In genomic region chr9:137006116-137007003, GRCh38 we compare ENCODE assay signal across 16 cellular contexts. TPM values are rescaled to one million over a fixed set of nuclear protein-coding genes. Genes with fewer than 3 reads are reported as not detected.
DNase-seq lines count a peak whose midpoint lies in the region; ATAC-seq, FAIRE-seq and TF ChIP-seq lines count a peak whose summit lies in the region.
"Had no signal": no experiment of that assay in that cellular context is flagged by ENCODE, and none has a peak within 500 bp of the region (broad histone marks: within the 10 kb centered on the region; RNA-seq: fewer than 3 reads in every experiment).

No MANE protein-coding gene starts in this region.

- H3K9me3 ChIP-seq in HepG2 (ENCODE audit: low read length) = peaks cover 4% of the 10 kb centered on the region; the same call in 1 of the 2 replicates
- H3K9me3 ChIP-seq: BE2C had no signal

- H2AFZ ChIP-seq in HepG2 (ENCODE audit: low read length) = no peak overlapping the region

- peak; percentile 58 for DNase-seq in NB4 (ENCODE audit: low read depth)
- peak; percentile 46 for DNase-seq in astrocyte of the spinal cord (ENCODE audit: low read depth, low spot score)
- no peak for DNase-seq in HepG2 (ENCODE audit: low spot score)
- DNase-seq in stimulated activated naive CD8-positive, alpha-beta T cell treated with anti-CD3 and anti-CD28 coated beads, Interleukin-15, amount 100 ng/mL, for 72 hours = no peak
- DNase-seq in AG20443 (ENCODE audit: low spot score) = no peak
- no peak for DNase-seq in CD1c-positive myeloid dendritic cell (ENCODE audit: extremely low spot score)
- DNase-seq in stimulated activated CD4-positive, alpha-beta T cell treated with anti-CD3 and anti-CD28 coated beads, Interleukin-2, amount 100 ng/mL, for 24 hours = no peak
- DNase-seq: activated CD4-positive, alpha-beta T cell treated with anti-CD3 and anti-CD28 coated beads for 1 hour; activated naive CD4-positive, alpha-beta T cell treated with anti-CD3 and anti-CD28 coated beads, Interleukin-2, amount 50 U/mL, for 16 hours; BE2C; effector memory CD4-positive, alpha-beta T cell; NCI-H526 treated with DMSO at 0.1 percent for 48 hours had no signal

- H4K20me1 ChIP-seq in HepG2 (ENCODE audit: insufficient read depth, low read length) = no peaks in the 10 kb centered on the region

- H3K79me2 ChIP-seq in HepG2 (ENCODE audit: insufficient read depth, low read length) = no peaks in the 10 kb centered on the region

- TF ChIP-seq EP300 in HepG2 (IDR thresholded peaks at IDR 0.05; ENCODE audit: low read depth in 2 of 2, low read length in 2 of 2) = no peak
- TF ChIP-seq EP300 in HepG2 (CRISPR knock-in tag; IDR thresholded peaks at IDR 0.05; ENCODE audit: borderline replicate concordance) = no peak

- H3K4me1 ChIP-seq in HepG2 (ENCODE audit: insufficient read depth, low read length) = peaks cover 14% of the 10 kb centered on the region
- H3K4me1 ChIP-seq: BE2C had no signal

- H3K27ac ChIP-seq in HepG2 (ENCODE audit: extremely low read length, insufficient read depth, low read length) = no peak overlapping the region
- H3K27ac ChIP-seq: SK-N-MC had no signal

- 86% methylated on average over 20 of the region's 24 CpGs for WGBS in HepG2 (ENCODE audit: low lambda C conversion rate)

- TF ChIP-seq POLR2A in NB4 (IDR thresholded peaks at IDR 0.05; ENCODE audit: extremely low read depth, insufficient read length) (peak; percentile 7), HepG2 (IDR thresholded peaks at IDR 0.05; ENCODE audit: insufficient read depth in 1 of 2, low read depth in 2 of 2, low read length in 2 of 2) (no peak)

- peaks cover 9% of the 10 kb centered on the region for H3K27me3 Mint-ChIP-seq in stimulated activated naive CD8-positive, alpha-beta T cell treated with anti-CD3 and anti-CD28 coated beads, Interleukin-15, amount 100 ng/mL, for 72 hours

- no peaks in the 10 kb centered on the region for H3K9me3 Mint-ChIP-seq in stimulated activated naive CD8-positive, alpha-beta T cell treated with anti-CD3 and anti-CD28 coated beads, Interleukin-15, amount 100 ng/mL, for 72 hours

- peak overlapping the region in 1 of 2 donors; percentile 90 for H3K27ac Mint-ChIP-seq in stimulated activated naive CD8-positive, alpha-beta T cell treated with anti-CD3 and anti-CD28 coated beads, Interleukin-15, amount 100 ng/mL, for 72 hours

- H3K36me3 ChIP-seq in HepG2 (replicated peaks in 1 of 2; ENCODE audit: control insufficient read depth in 1 of 2, insufficient read depth in 2 of 2, low read length in 2 of 2) = no peaks in the 10 kb centered on the region
- H3K36me3 ChIP-seq: BE2C had no signal

- H3K4me2 ChIP-seq in HepG2 (ENCODE audit: low read depth, low read length) = no peak overlapping the region

- no peak for TF ChIP-seq RAD21 in HepG2 (CRISPR knock-in tag; IDR thresholded peaks at IDR 0.05)

- no peaks in the 10 kb centered on the region for H3K27me3 ChIP-seq in HepG2 (ENCODE audit: control insufficient read depth in 1 of 2, insufficient read depth in 2 of 2, low read length in 2 of 2)
- H3K27me3 ChIP-seq: BE2C had no signal

- no peak overlapping the region for H3K9ac ChIP-seq in HepG2 (ENCODE audit: insufficient read depth, low read depth, low read length)

- POLR2A ChIA-PET in HepG2 (lab: Yijun Ruan, JAX) = no interaction called here

- peak overlapping the region in 1 of 2 donors; percentile 39 for H3K4me3 Mint-ChIP-seq in stimulated activated naive CD8-positive, alpha-beta T cell treated with anti-CD3 and anti-CD28 coated beads, Interleukin-15, amount 100 ng/mL, for 72 hours

- in situ Hi-C loops in astrocyte of the spinal cord (cut with HindIII; ENCODE audit: low sequenced_read_pairs) = no loop called here
- in situ Hi-C loops in HepG2 (cut with HindIII; ENCODE audit: extremely low pct_ligation_motif_present, low pct_unique_long_range_greater_than_20kb) = no loop called here

- H3K4me1 Mint-ChIP-seq in stimulated activated naive CD8-positive, alpha-beta T cell treated with anti-CD3 and anti-CD28 coated beads, Interleukin-15, amount 100 ng/mL, for 72 hours = peaks cover 22% of the 10 kb centered on the region

- no TSS peak for BruUV-seq in HepG2 (replicated peaks; lab: Mats Ljungman, UMichigan)

- H3K4me3 ChIP-seq in NB4 (ENCODE audit: low read depth, low read length) = no peak overlapping the region
- no peak overlapping the region for H3K4me3 ChIP-seq in astrocyte of the spinal cord (ENCODE audit: low read depth, low read length)
- no peak overlapping the region for H3K4me3 ChIP-seq in HepG2 (replicated peaks in 1 of 3; ENCODE audit: insufficient read depth in 1 of 3, low read depth in 2 of 3, low read length in 3 of 3)
- H3K4me3 ChIP-seq: SK-N-MC had no signal

- ATAC-seq in HepG2 = no peak
- peak; percentile 43 for ATAC-seq in stimulated activated naive CD8-positive, alpha-beta T cell treated with anti-CD3 and anti-CD28 coated beads, Interleukin-15, amount 100 ng/mL, for 72 hours

- intact Hi-C loops in HepG2 (cut with micrococcal nuclease; ENCODE audit: unreplicated experiment) = no loop called here

- CTCF ChIA-PET in HepG2 (lab: Yijun Ruan, JAX; ENCODE audit: low intra/inter-chr PET ratio, low total read pairs) = no interaction called here

- no peak for TF ChIP-seq CTCF in NB4 (IDR thresholded peaks at IDR 0.05; ENCODE audit: low read depth, low read length)
- no peak for TF ChIP-seq CTCF in astrocyte of the spinal cord (IDR thresholded peaks at IDR 0.05; ENCODE audit: low read depth, low read length)
- TF ChIP-seq CTCF in HepG2 (CRISPR knock-in tag; IDR thresholded peaks at IDR 0.05) = no peak

- no peak for FAIRE-seq in HepG2 (lab: Jason Lieb, UNC)

RNA-seq across cellular contexts. Expression of gene CLIC3, which starts 10.0 kb away (rescaled TPM):
- total RNA-seq in HepG2 (2016; rRNA removed; fragmentation: Illumina TruSeq; extraction: Trizol) = 0.34 and 0.51 TPM in 2 replicates
- total RNA-seq in HepG2 (2016; cell fraction: cytosol; rRNA removed; fragmentation: Illumina TruSeq; extraction: Trizol; ENCODE audit: low read depth) = 0.35 and 0.40 TPM in 2 replicates
- 0.43 and 0.58 TPM in 2 replicates for total RNA-seq in HepG2 (2016; cell fraction: insoluble cytoplasmic fraction; rRNA removed; fragmentation: Illumina TruSeq; extraction: Trizol)
- total RNA-seq in HepG2 (2016; cell fraction: membrane; rRNA removed; fragmentation: Illumina TruSeq; extraction: Trizol) = 0.19 and 0.62 TPM in 2 replicates
- total RNA-seq in HepG2 (2016; cell fraction: nucleus; rRNA removed; fragmentation: Illumina TruSeq; extraction: Trizol) = 0.56 TPM in 1 of 2 replicates, not detected in the other
- polyA plus RNA-seq in HepG2 (2011; rRNA removed) = 1.5 and 1.6 TPM in 2 replicates
- polyA plus RNA-seq in HepG2 (2011; cell fraction: cytosol; rRNA removed) = 1.5 and 3.0 TPM in 2 replicates
- 2.6 and 3.8 TPM in 2 replicates for polyA plus RNA-seq in HepG2 (2011; cell fraction: nucleus; rRNA removed)
- polyA plus RNA-seq in HepG2 (2012) = 0.47 and 1.5 TPM in 2 replicates
- 0.97 and 1.4 TPM in 2 replicates for polyA plus RNA-seq in HepG2 (2016; cell fraction: cytosol; fragmentation: Illumina TruSeq; extraction: Trizol; ENCODE audit: low read depth)
- polyA plus RNA-seq in HepG2 (2016; cell fraction: insoluble cytoplasmic fraction; fragmentation: Illumina TruSeq; extraction: Trizol; ENCODE audit: low read depth) = 0.32 and 0.41 TPM in 2 replicates
- polyA plus RNA-seq in HepG2 (2016; cell fraction: membrane; fragmentation: Illumina TruSeq; extraction: Trizol; ENCODE audit: low read depth) = 0.56 and 0.76 TPM in 2 replicates
- polyA plus RNA-seq in HepG2 (2016; cell fraction: nucleus; fragmentation: Illumina TruSeq; extraction: Trizol; ENCODE audit: insufficient read depth, low read depth) = 0.97 and 1.2 TPM in 2 replicates
- polyA minus RNA-seq in HepG2 (2011; rRNA and poly(A)+ RNA removed; ENCODE audit: low replicate concordance) = 0.78 and 9.4 TPM in 2 replicates
- polyA minus RNA-seq in HepG2 (2011; cell fraction: cytosol; rRNA and poly(A)+ RNA removed) = 0.89 and 3.1 TPM in 2 replicates
- polyA minus RNA-seq in HepG2 (2011; cell fraction: nucleus; rRNA and poly(A)+ RNA removed) = 0.64 TPM in 1 of 2 replicates, not detected in the other
- total RNA-seq: kidney epithelial cell had no signal

RNA-seq across cellular contexts. Expression of gene PAXX, which starts 14.1 kb away (rescaled TPM):
- total RNA-seq in HepG2 (2016; rRNA removed; fragmentation: Illumina TruSeq; extraction: Trizol) = 20.7 and 31.9 TPM in 2 replicates
- 28.4 and 30.8 TPM in 2 replicates for total RNA-seq in HepG2 (2016; cell fraction: cytosol; rRNA removed; fragmentation: Illumina TruSeq; extraction: Trizol; ENCODE audit: low read depth)
- total RNA-seq in HepG2 (2016; cell fraction: insoluble cytoplasmic fraction; rRNA removed; fragmentation: Illumina TruSeq; extraction: Trizol) = 19.3 and 34.8 TPM in 2 replicates
- 30.5 and 31.8 TPM in 2 replicates for total RNA-seq in HepG2 (2016; cell fraction: membrane; rRNA removed; fragmentation: Illumina TruSeq; extraction: Trizol)
- 36.2 and 38.0 TPM in 2 replicates for total RNA-seq in HepG2 (2016; cell fraction: nucleus; rRNA removed; fragmentation: Illumina TruSeq; extraction: Trizol)
- 14.0 and 18.0 TPM in 2 replicates for polyA plus RNA-seq in HepG2 (2011; rRNA removed)
- polyA plus RNA-seq in HepG2 (2011; cell fraction: cytosol; rRNA removed) = 10.4 and 21.3 TPM in 2 replicates
- 117 and 140 TPM in 2 replicates for polyA plus RNA-seq in HepG2 (2011; cell fraction: nucleus; rRNA removed)
- 8.5 and 8.9 TPM in 2 replicates for polyA plus RNA-seq in HepG2 (2012)
- 30.9 and 37.1 TPM in 2 replicates for polyA plus RNA-seq in HepG2 (2016; cell fraction: cytosol; fragmentation: Illumina TruSeq; extraction: Trizol; ENCODE audit: low read depth)
- polyA plus RNA-seq in HepG2 (2016; cell fraction: insoluble cytoplasmic fraction; fragmentation: Illumina TruSeq; extraction: Trizol; ENCODE audit: low read depth) = 23.2 and 27.0 TPM in 2 replicates
- 29.8 and 34.5 TPM in 2 replicates for polyA plus RNA-seq in HepG2 (2016; cell fraction: membrane; fragmentation: Illumina TruSeq; extraction: Trizol; ENCODE audit: low read depth)
- polyA plus RNA-seq in HepG2 (2016; cell fraction: nucleus; fragmentation: Illumina TruSeq; extraction: Trizol; ENCODE audit: insufficient read depth, low read depth) = 77.5 and 82.4 TPM in 2 replicates
- 2.3 and 31.7 TPM in 2 replicates for polyA minus RNA-seq in HepG2 (2011; rRNA and poly(A)+ RNA removed; ENCODE audit: low replicate concordance)
- polyA minus RNA-seq in HepG2 (2011; cell fraction: cytosol; rRNA and poly(A)+ RNA removed) = 1.6 and 2.8 TPM in 2 replicates
- polyA minus RNA-seq in HepG2 (2011; cell fraction: nucleus; rRNA and poly(A)+ RNA removed) = 6.6 and 7.3 TPM in 2 replicates

RNA-seq across cellular contexts. Expression of gene ABCA2, which starts 21.7 kb away (rescaled TPM):
- 0.72 and 2.9 TPM in 2 replicates for total RNA-seq in HepG2 (2016; rRNA removed; fragmentation: Illumina TruSeq; extraction: Trizol)
- total RNA-seq in HepG2 (2016; cell fraction: cytosol; rRNA removed; fragmentation: Illumina TruSeq; extraction: Trizol; ENCODE audit: low read depth) = 0.35 and 1.1 TPM in 2 replicates
- total RNA-seq in HepG2 (2016; cell fraction: insoluble cytoplasmic fraction; rRNA removed; fragmentation: Illumina TruSeq; extraction: Trizol) = 1.1 and 2.6 TPM in 2 replicates
- 0.96 and 1.1 TPM in 2 replicates for total RNA-seq in HepG2 (2016; cell fraction: membrane; rRNA removed; fragmentation: Illumina TruSeq; extraction: Trizol)
- total RNA-seq in HepG2 (2016; cell fraction: nucleus; rRNA removed; fragmentation: Illumina TruSeq; extraction: Trizol) = 5.7 and 7.0 TPM in 2 replicates
- 19.2 and 21.0 TPM in 2 replicates for polyA plus RNA-seq in HepG2 (2011; rRNA removed)
- 8.6 and 13.3 TPM in 2 replicates for polyA plus RNA-seq in HepG2 (2011; cell fraction: cytosol; rRNA removed)
- 246 and 388 TPM in 2 replicates for polyA plus RNA-seq in HepG2 (2011; cell fraction: nucleus; rRNA removed)
- 22.2 and 22.7 TPM in 2 replicates for polyA plus RNA-seq in HepG2 (2012)
- polyA plus RNA-seq in HepG2 (2016; cell fraction: cytosol; fragmentation: Illumina TruSeq; extraction: Trizol; ENCODE audit: low read depth) = 0.33 and 0.37 TPM in 2 replicates
- 0.39 and 1.4 TPM in 2 replicates for polyA plus RNA-seq in HepG2 (2016; cell fraction: insoluble cytoplasmic fraction; fragmentation: Illumina TruSeq; extraction: Trizol; ENCODE audit: low read depth)
- 0.64 and 0.73 TPM in 2 replicates for polyA plus RNA-seq in HepG2 (2016; cell fraction: membrane; fragmentation: Illumina TruSeq; extraction: Trizol; ENCODE audit: low read depth)
- polyA plus RNA-seq in HepG2 (2016; cell fraction: nucleus; fragmentation: Illumina TruSeq; extraction: Trizol; ENCODE audit: insufficient read depth, low read depth) = 15.6 and 16.5 TPM in 2 replicates
- polyA minus RNA-seq in HepG2 (2011; rRNA and poly(A)+ RNA removed; ENCODE audit: low replicate concordance) = 35.7 and 56.6 TPM in 2 replicates
- 7.6 and 10.1 TPM in 2 replicates for polyA minus RNA-seq in HepG2 (2011; cell fraction: cytosol; rRNA and poly(A)+ RNA removed)
- 20.8 and 28.6 TPM in 2 replicates for polyA minus RNA-seq in HepG2 (2011; cell fraction: nucleus; rRNA and poly(A)+ RNA removed)

RNA-seq across cellular contexts. Expression of gene LCNL1, which starts 23.6 kb away (rescaled TPM):
- not detected in 2 replicates for total RNA-seq in HepG2 (2016; rRNA removed; fragmentation: Illumina TruSeq; extraction: Trizol)
- total RNA-seq in HepG2 (2016; cell fraction: cytosol; rRNA removed; fragmentation: Illumina TruSeq; extraction: Trizol; ENCODE audit: low read depth) = not detected in 2 replicates
- not detected in 2 replicates for total RNA-seq in HepG2 (2016; cell fraction: insoluble cytoplasmic fraction; rRNA removed; fragmentation: Illumina TruSeq; extraction: Trizol)
- total RNA-seq in HepG2 (2016; cell fraction: membrane; rRNA removed; fragmentation: Illumina TruSeq; extraction: Trizol) = not detected in 2 replicates
- not detected in 2 replicates for total RNA-seq in HepG2 (2016; cell fraction: nucleus; rRNA removed; fragmentation: Illumina TruSeq; extraction: Trizol)
- polyA plus RNA-seq in HepG2 (2011; rRNA removed) = not detected in 2 replicates
- polyA plus RNA-seq in HepG2 (2011; cell fraction: cytosol; rRNA removed) = not detected in 2 replicates
- polyA plus RNA-seq in HepG2 (2011; cell fraction: nucleus; rRNA removed) = 0.40 and 0.43 TPM in 2 replicates
- polyA plus RNA-seq in HepG2 (2012) = not detected in 2 replicates
- not detected in 2 replicates for polyA plus RNA-seq in HepG2 (2016; cell fraction: cytosol; fragmentation: Illumina TruSeq; extraction: Trizol; ENCODE audit: low read depth)
- polyA plus RNA-seq in HepG2 (2016; cell fraction: insoluble cytoplasmic fraction; fragmentation: Illumina TruSeq; extraction: Trizol; ENCODE audit: low read depth) = not detected in 2 replicates
- polyA plus RNA-seq in HepG2 (2016; cell fraction: membrane; fragmentation: Illumina TruSeq; extraction: Trizol; ENCODE audit: low read depth) = not detected in 2 replicates
- not detected in 2 replicates for polyA plus RNA-seq in HepG2 (2016; cell fraction: nucleus; fragmentation: Illumina TruSeq; extraction: Trizol; ENCODE audit: insufficient read depth, low read depth)
- polyA minus RNA-seq in HepG2 (2011; rRNA and poly(A)+ RNA removed; ENCODE audit: low replicate concordance) = 3.1 TPM in 1 of 2 replicates, not detected in the other
- polyA minus RNA-seq in HepG2 (2011; cell fraction: cytosol; rRNA and poly(A)+ RNA removed) = not detected in 2 replicates
- 0.13 and 0.25 TPM in 2 replicates for polyA minus RNA-seq in HepG2 (2011; cell fraction: nucleus; rRNA and poly(A)+ RNA removed)
- total RNA-seq: H4, kidney epithelial cell, subcutaneous adipose tissue had no signal

RNA-seq across cellular contexts. Expression of gene FUT7, which starts 25.5 kb away (rescaled TPM):
- not detected in 2 replicates for total RNA-seq in HepG2 (2016; rRNA removed; fragmentation: Illumina TruSeq; extraction: Trizol)
- total RNA-seq in HepG2 (2016; cell fraction: cytosol; rRNA removed; fragmentation: Illumina TruSeq; extraction: Trizol; ENCODE audit: low read depth) = not detected in 2 replicates
- not detected in 2 replicates for total RNA-seq in HepG2 (2016; cell fraction: insoluble cytoplasmic fraction; rRNA removed; fragmentation: Illumina TruSeq; extraction: Trizol)
- total RNA-seq in HepG2 (2016; cell fraction: membrane; rRNA removed; fragmentation: Illumina TruSeq; extraction: Trizol) = not detected in 2 replicates
- not detected in 2 replicates for total RNA-seq in HepG2 (2016; cell fraction: nucleus; rRNA removed; fragmentation: Illumina TruSeq; extraction: Trizol)
- 0.05 TPM in 1 of 2 replicates, not detected in the other for polyA plus RNA-seq in HepG2 (2011; rRNA removed)
- polyA plus RNA-seq in HepG2 (2011; cell fraction: cytosol; rRNA removed) = 0.05 TPM in 1 of 2 replicates, not detected in the other
- polyA plus RNA-seq in HepG2 (2011; cell fraction: nucleus; rRNA removed) = not detected in 2 replicates
- not detected in 2 replicates for polyA plus RNA-seq in HepG2 (2012)
- polyA plus RNA-seq in HepG2 (2016; cell fraction: cytosol; fragmentation: Illumina TruSeq; extraction: Trizol; ENCODE audit: low read depth) = not detected in 2 replicates
- not detected in 2 replicates for polyA plus RNA-seq in HepG2 (2016; cell fraction: insoluble cytoplasmic fraction; fragmentation: Illumina TruSeq; extraction: Trizol; ENCODE audit: low read depth)
- not detected in 2 replicates for polyA plus RNA-seq in HepG2 (2016; cell fraction: membrane; fragmentation: Illumina TruSeq; extraction: Trizol; ENCODE audit: low read depth)
- polyA plus RNA-seq in HepG2 (2016; cell fraction: nucleus; fragmentation: Illumina TruSeq; extraction: Trizol; ENCODE audit: insufficient read depth, low read depth) = not detected in 2 replicates
- 0.07 TPM in 1 of 2 replicates, not detected in the other for polyA minus RNA-seq in HepG2 (2011; rRNA and poly(A)+ RNA removed; ENCODE audit: low replicate concordance)
- polyA minus RNA-seq in HepG2 (2011; cell fraction: cytosol; rRNA and poly(A)+ RNA removed) = not detected in 2 replicates
- not detected in 2 replicates for polyA minus RNA-seq in HepG2 (2011; cell fraction: nucleus; rRNA and poly(A)+ RNA removed)
- total RNA-seq: H4, kidney epithelial cell had no signal

Comparison
In these comparisons a context has a peak if more than half of its experiments do, and no peak if none do; other contexts are left out.
1. DNase-seq: peak in NB4 (single experiment) and astrocyte of the spinal cord (single experiment); none in HepG2 (single experiment), stimulated activated naive CD8-positive, alpha-beta T cell treated with anti-CD3 and anti-CD28 coated beads, Interleukin-15, amount 100 ng/mL, for 72 hours (0 of 2), AG20443 (single experiment), CD1c-positive myeloid dendritic cell (single experiment) and stimulated activated CD4-positive, alpha-beta T cell treated with anti-CD3 and anti-CD28 coated beads, Interleukin-2, amount 100 ng/mL, for 24 hours (0 of 2).